In the genomic region with DNA sequence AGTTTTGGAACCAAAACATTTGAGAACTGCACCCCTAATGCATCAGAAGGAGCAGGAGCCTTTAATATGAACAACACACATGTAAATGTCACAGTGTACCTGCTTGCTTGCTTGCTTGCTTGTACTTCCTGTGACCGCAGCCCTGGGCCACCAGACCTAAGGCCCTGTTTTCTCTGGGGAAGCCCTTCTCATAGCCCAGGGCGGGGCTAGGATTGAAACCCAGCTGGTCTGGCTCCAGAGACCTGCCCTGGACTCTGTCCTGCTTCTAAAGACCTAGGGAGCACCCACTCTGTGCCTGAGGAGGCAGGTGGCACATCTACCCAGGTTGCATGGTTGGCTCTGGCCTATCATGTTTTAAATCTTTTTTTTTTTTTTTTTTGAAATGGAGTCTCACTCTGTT, we compare ENCODE assay signal across 33 cellular contexts. TPM values are rescaled to one million over a fixed set of nuclear protein-coding genes. Genes with fewer than 3 reads are reported as not detected.
A peak's percentile ranks its signal among the peaks of the same experiment; 100 is the strongest.
DNase-seq lines count a peak whose midpoint lies in the region; ATAC-seq, FAIRE-seq and TF ChIP-seq lines count a peak whose summit lies in the region.
"Had no signal": no experiment of that assay in that cellular context is flagged by ENCODE, and none has a peak within 500 bp of the region (broad histone marks: within the 10 kb centered on the region; RNA-seq: fewer than 3 reads in every experiment).

No MANE protein-coding gene starts in this region.

- in situ Hi-C loops in G401 (cut with HindIII; ENCODE audit: low sequenced_read_pairs): no loop called here

- H3K36me3 ChIP-seq in OCI-LY7 (ENCODE audit: insufficient read depth, low read length): no peaks in the 10 kb centered on the region
- H3K36me3 ChIP-seq: brain microvascular endothelial cell had no signal

- intact Hi-C loops in OCI-LY7 (cut with micrococcal nuclease; ENCODE audit: unreplicated experiment): no loop called here

- H4K20me1 ChIP-seq in OCI-LY7 (ENCODE audit: insufficient read depth, low read length): no peaks in the 10 kb centered on the region

- H3K4me1 ChIP-seq in A549: peaks cover 78% of the 10 kb centered on the region
- H3K4me1 ChIP-seq in OCI-LY7 (ENCODE audit: insufficient read depth, low read length, poor library complexity, severe bottlenecking): peaks cover 38% of the 10 kb centered on the region

- H3K9me3 ChIP-seq in A549 (no peaks in the 10 kb centered on the region), OCI-LY7 (ENCODE audit: low read length) (no peaks in the 10 kb centered on the region)

- TSS peak; percentile 60 for BruUV-seq in OCI-LY7 (replicated peaks; lab: Mats Ljungman, UMichigan)

- peaks cover 7 to 37% (median 30%) of the 10 kb centered on the region in 3 donors for H3K4me1 Mint-ChIP-seq in naive B cell
- H3K4me1 Mint-ChIP-seq in natural killer cell treated with Interleukin-12 subunit alpha and Interleukin-12 subunit beta and Interleukin-15 and Interleukin-18, amount 100 ng/mL, for 72 hours (ENCODE audit: low read depth in 2 of 2): peaks cover 9% of the 10 kb centered on the region in 2 donors
- H3K4me1 Mint-ChIP-seq: activated T-helper 17 cell treated with anti-CD3 and anti-CD28 coated beads, Interleukin-2, amount 50 U/mL, for 72 hours had no signal

- H3K4me3 ChIP-seq in A549 (no peak overlapping the region), OCI-LY7 (ENCODE audit: low read depth, low read length, poor library complexity, severe bottlenecking) (no peak overlapping the region)
- H3K4me3 ChIP-seq: GM23248, SK-N-MC, smooth muscle cell had no signal

- ATAC-seq in A549 (peak; percentile 1 to 9; a peak in 1 of 6 replicates), GM19043 (IDR thresholded peaks at IDR 0.05; ENCODE audit: low read depth, unreplicated experiment) (peak; percentile 59), naive B cell (ENCODE audit: low read depth in 2 of 2) (peak; percentile 60 to 65), GM18517 (IDR thresholded peaks at IDR 0.05; ENCODE audit: unreplicated experiment) (no peak)
- no peak for ATAC-seq in natural killer cell treated with Interleukin-12 subunit alpha and Interleukin-12 subunit beta and Interleukin-15 and Interleukin-18, amount 100 ng/mL, for 72 hours
- ATAC-seq: activated T-helper 17 cell treated with anti-CD3 and anti-CD28 coated beads, Interleukin-2, amount 50 U/mL, for 72 hours had no signal

- no peaks in the 10 kb centered on the region for H3K9me3 Mint-ChIP-seq in naive B cell
- no peaks in the 10 kb centered on the region for H3K9me3 Mint-ChIP-seq in natural killer cell treated with Interleukin-12 subunit alpha and Interleukin-12 subunit beta and Interleukin-15 and Interleukin-18, amount 100 ng/mL, for 72 hours
- H3K9me3 Mint-ChIP-seq: activated CD4-positive, alpha-beta memory T cell treated with anti-CD3 and anti-CD28 coated beads for 36 hours; activated T-helper 17 cell treated with anti-CD3 and anti-CD28 coated beads, Interleukin-2, amount 50 U/mL, for 72 hours; CD8-positive, alpha-beta memory T cell; nephron progenitor cell; T-helper 1 cell treated with Interleukin-12 subunit alpha and Interleukin-12 subunit beta and Interleukin-4 antibody, amounts not matched to agents 30 μg/mL and 1 μg/mL, for 36 hours had no signal

- no peak for TF ChIP-seq POLR2A in A549 (IDR thresholded peaks at IDR 0.05; ENCODE audit: low read length)

- FAIRE-seq in A549 (lab: Jason Lieb, UNC): no peak
- FAIRE-seq: TTC549 had no signal

- H3K27me3 Mint-ChIP-seq in naive B cell: no peaks in the 10 kb centered on the region
- no peaks in the 10 kb centered on the region for H3K27me3 Mint-ChIP-seq in natural killer cell treated with Interleukin-12 subunit alpha and Interleukin-12 subunit beta and Interleukin-15 and Interleukin-18, amount 100 ng/mL, for 72 hours

- no peaks in the 10 kb centered on the region for H3K79me2 ChIP-seq in OCI-LY7 (ENCODE audit: insufficient read depth, low read depth, low read length)

- H3K27ac Mint-ChIP-seq in naive B cell: peak overlapping the region in 3 of 6 donors; percentile 26 to 57 (median 28)
- H3K27ac Mint-ChIP-seq in natural killer cell treated with Interleukin-12 subunit alpha and Interleukin-12 subunit beta and Interleukin-15 and Interleukin-18, amount 100 ng/mL, for 72 hours: no peak overlapping the region
- H3K27ac Mint-ChIP-seq: activated CD4-positive, alpha-beta memory T cell treated with anti-CD3 and anti-CD28 coated beads for 36 hours; activated T-helper 17 cell treated with anti-CD3 and anti-CD28 coated beads, Interleukin-2, amount 50 U/mL, for 72 hours; nephron progenitor cell; T-helper 1 cell treated with Interleukin-12 subunit alpha and Interleukin-12 subunit beta and Interleukin-4 antibody, amounts not matched to agents 30 μg/mL and 1 μg/mL, for 36 hours had no signal

- whole genome bisulfite sequencing in A549 (ENCODE audit: missing lambda C conversion rate): 100% methylated on average over 2 of the region's 2 CpGs

- no peak for TF ChIP-seq EP300 in A549 (IDR thresholded peaks at IDR 0.05)

- CTCF ChIA-PET in A549 (lab: Yijun Ruan, JAX): interaction anchor here (0.6 to 0.9 kb wide), 2 partner anchors 28 to 42 kb away, joined by 3 to 5 read pairs; no protein-coding TSS in a partner anchor
- CTCF ChIA-PET in OCI-LY7 (lab: Charles Lee; ENCODE audit: unreplicated experiment): interaction anchor here (1.1 kb wide), 1 partner anchor 33 kb away, joined by 3 read pairs; no protein-coding TSS in a partner anchor

- no peaks in the 10 kb centered on the region for H3K9me2 ChIP-seq in OCI-LY7 (ENCODE audit: insufficient read depth, low read length)

- peak overlapping the region; percentile 65; the same call in 1 of the 2 replicates for H2AFZ ChIP-seq in OCI-LY7 (ENCODE audit: low read length)
- H2AFZ ChIP-seq: GM23248 had no signal

- H3K36me3 Mint-ChIP-seq in naive B cell: no peaks in the 10 kb centered on the region
- no peaks in the 10 kb centered on the region for H3K36me3 Mint-ChIP-seq in natural killer cell treated with Interleukin-12 subunit alpha and Interleukin-12 subunit beta and Interleukin-15 and Interleukin-18, amount 100 ng/mL, for 72 hours
- H3K36me3 Mint-ChIP-seq: activated CD4-positive, alpha-beta memory T cell treated with anti-CD3 and anti-CD28 coated beads for 36 hours; CD8-positive, alpha-beta memory T cell had no signal

- H3K27ac ChIP-seq in A549 (peak overlapping the region in 1 of 2 experiments; percentile 66; a peak in 3 of 6 replicates), OCI-LY7 (ENCODE audit: low read depth, low read length, poor library complexity, severe bottlenecking) (peak overlapping the region; percentile 5), substantia nigra (ENCODE audit: low read depth, low read length, poor library complexity, severe bottlenecking) (no peak overlapping the region)
- H3K27ac ChIP-seq: brain microvascular endothelial cell, epithelial cell of prostate, GM23248, RWPE1, SK-N-MC had no signal

- H3K4me2 ChIP-seq in A549 (no peak overlapping the region), OCI-LY7 (ENCODE audit: low read length) (peak overlapping the region; percentile 37; the same call in 1 of the 2 replicates)
- H3K4me2 ChIP-seq: smooth muscle cell had no signal

- TF ChIP-seq CTCF in A549 (IDR thresholded peaks at IDR 0.05): no peak
- no peak for TF ChIP-seq CTCF in OCI-LY7 (conservative IDR thresholded peaks at IDR 0.05; ENCODE audit: low read length)

- DNase-seq in A549 (ENCODE audit: low read depth in 1 of 2, low spot score in 1 of 2) (no peak), OCI-LY7 (ENCODE audit: low spot score) (peak; percentile 73), naive B cell (no peak), substantia nigra (lab: John Stamatoyannopoulos, UW) (no peak), G401 (ENCODE audit: low spot score) (no peak)
- no peak for DNase-seq in natural killer cell treated with Interleukin-12 subunit alpha and Interleukin-12 subunit beta and Interleukin-15 and Interleukin-18, amount 100 ng/mL, for 72 hours (ENCODE audit: low spot score)
- DNase-seq: activated CD4-positive, alpha-beta memory T cell treated with anti-CD3 and anti-CD28 coated beads for 36 hours; activated CD4-positive, CD25-positive, alpha-beta regulatory T cell treated with anti-CD3 and anti-CD28 coated beads, Interleukin-2, amount 50 U/mL, for 72 hours; activated naive CD4-positive, alpha-beta T cell treated with anti-CD3 and anti-CD28 coated beads, Interleukin-2, amount 50 U/mL, for 16 hours; amniotic stem cell; brain microvascular endothelial cell; CD8-positive, alpha-beta memory T cell; DMS 273 treated with DMSO at 0.1 percent for 48 hours; effector CD4-positive, alpha-beta T cell; glutamatergic neuron; GM23248; islet precursor cell; NCI-H1417; NCI-H2081; NCI-H226; NCI-H69; nephron progenitor cell; retina; stimulated activated CD4-positive, alpha-beta T cell treated with anti-CD3 and anti-CD28 coated beads, Interleukin-1b, Interleukin-23, amount 100 ng/mL, for 48 hours had no signal

- no peak for TF ChIP-seq RAD21 in A549 (conservative IDR thresholded peaks at IDR 0.05 in 1 of 2, IDR thresholded peaks at IDR 0.05 in 1 of 2)

- H3K4me3 Mint-ChIP-seq in naive B cell: no peak overlapping the region
- H3K4me3 Mint-ChIP-seq in natural killer cell treated with Interleukin-12 subunit alpha and Interleukin-12 subunit beta and Interleukin-15 and Interleukin-18, amount 100 ng/mL, for 72 hours: no peak overlapping the region
- H3K4me3 Mint-ChIP-seq: activated CD4-positive, alpha-beta memory T cell treated with anti-CD3 and anti-CD28 coated beads for 36 hours; activated T-helper 17 cell treated with anti-CD3 and anti-CD28 coated beads, Interleukin-2, amount 50 U/mL, for 72 hours; CD8-positive, alpha-beta memory T cell; nephron progenitor cell; T-helper 1 cell treated with Interleukin-12 subunit alpha and Interleukin-12 subunit beta and Interleukin-4 antibody, amounts not matched to agents 30 μg/mL and 1 μg/mL, for 36 hours had no signal

- POLR2A ChIA-PET in A549 (lab: Yijun Ruan, JAX) (interaction anchor here (0.7 to 1.8 kb wide), 2 partner anchors 10 to 11 kb away, joined by 3 to 5 read pairs; partner anchors contain the start of gene HMOX1), OCI-LY7 (lab: Charles Lee) (interaction anchor here (0.6 to 0.9 kb wide), 3 partner anchors 12 to 37 kb away, joined by 3 read pairs; no protein-coding TSS in a partner anchor)

RNA-seq across cellular contexts. Expression of gene MCM5, which starts 7.6 kb away (rescaled TPM):
- polyA plus RNA-seq in A549 (2011; rRNA removed) (44.5 and 50.2 TPM in 2 replicates), A549 (2017; fragmentation: RNase III; extraction: RNeasy Plus Mini Kit Qiagen cat#74134 plus additional on column Dnase treatment) (94.4 to 99.1 TPM (median 98.1 TPM) in 3 replicates), naive B cell (ENCODE audit: low read depth in 6 of 6) (10 to 100 TPM; 56.1 to 76.6 (median 64.0) TPM)
- polyA plus RNA-seq in A549 (2012; cell fraction: cytosol; rRNA removed): 111 and 131 TPM in 2 replicates
- 252 and 280 TPM in 2 replicates for polyA plus RNA-seq in A549 (2012; cell fraction: nucleus; rRNA removed)
- 92.2 and 97.7 TPM in 2 replicates for polyA minus RNA-seq in A549 (2011; rRNA and poly(A)+ RNA removed)
- 178 and 242 TPM in 2 replicates for total RNA-seq in OCI-LY7 (2014; rRNA removed; shearing (Covaris generic))
- total RNA-seq in OCI-LY7 (2022): 360 TPM in 2 replicates
- 131 and 200 TPM in 2 replicates for total RNA-seq in G401 (2014; rRNA removed; shearing (Covaris generic))
- total RNA-seq in natural killer cell treated with Interleukin-12 subunit alpha and Interleukin-12 subunit beta and Interleukin-15 and Interleukin-18, amount 100 ng/mL, for 72 hours: 100 to 1,000 TPM; 169 to 339 TPM

RNA-seq across cellular contexts. Expression of gene HMOX1, which starts 11.5 kb away (rescaled TPM):
- polyA plus RNA-seq in A549 (2011; rRNA removed) (97.7 and 129 TPM in 2 replicates), A549 (2017; fragmentation: RNase III; extraction: RNeasy Plus Mini Kit Qiagen cat#74134 plus additional on column Dnase treatment) (374 to 506 TPM (median 426 TPM) in 3 replicates), naive B cell (ENCODE audit: low read depth in 6 of 6) (1 to 10 TPM; 1.2 to 6.3 (median 2.1) TPM)
- polyA plus RNA-seq in A549 (2012; cell fraction: cytosol; rRNA removed): 295 and 372 TPM in 2 replicates
- 385 and 449 TPM in 2 replicates for polyA plus RNA-seq in A549 (2012; cell fraction: nucleus; rRNA removed)
- 71.2 and 79.3 TPM in 2 replicates for polyA minus RNA-seq in A549 (2011; rRNA and poly(A)+ RNA removed)
- 2.2 and 2.9 TPM in 2 replicates for total RNA-seq in OCI-LY7 (2014; rRNA removed; shearing (Covaris generic))
- 8.5 and 13.9 TPM in 2 replicates for total RNA-seq in OCI-LY7 (2022)
- 63.1 and 71.6 TPM in 2 replicates for total RNA-seq in G401 (2014; rRNA removed; shearing (Covaris generic))
- total RNA-seq in natural killer cell treated with Interleukin-12 subunit alpha and Interleukin-12 subunit beta and Interleukin-15 and Interleukin-18, amount 100 ng/mL, for 72 hours: 1 to 10 TPM; 4.9 to 7.3 TPM

Comparison
In these comparisons a context has a peak if more than half of its experiments do, and no peak if none do; other contexts are left out.
1. ATAC-seq: peak in A549 (2 of 2), GM19043 (single experiment) and naive B cell (2 of 2); none in GM18517 (single experiment) and natural killer cell treated with Interleukin-12 subunit alpha and Interleukin-12 subunit beta and Interleukin-15 and Interleukin-18, amount 100 ng/mL, for 72 hours (0 of 2).